ENCODE assay signal across 15 cellular contexts in genomic region chr6:28371706-28372451, GRCh38. TPM values are rescaled to one million over a fixed set of nuclear protein-coding genes. Genes with fewer than 3 reads are reported as not detected.
DNase-seq lines count a peak whose midpoint lies in the region; ATAC-seq and TF ChIP-seq lines count a peak whose summit lies in the region.
"Had no signal": no experiment of that assay in that cellular context is flagged by ENCODE, and none has a peak within 500 bp of the region (broad histone marks: within the 10 kb centered on the region; RNA-seq: fewer than 3 reads in every experiment).

No MANE protein-coding gene starts in this region.

- TF ChIP-seq CTCF in CD8-positive, alpha-beta T cell (IDR thresholded peaks at IDR 0.05) = no peak

- peaks cover 15% of the 10 kb centered on the region for H3K4me1 Mint-ChIP-seq in memory B cell
- no peaks in the 10 kb centered on the region for H3K4me1 Mint-ChIP-seq in CD8-positive, alpha-beta T cell (ENCODE audit: low read depth)
- H3K4me1 Mint-ChIP-seq in activated T-cell treated with anti-CD3 and anti-CD28 coated beads, Interleukin-2, amount 50 U/mL, for 72 hours (ENCODE audit: low read depth) = no peaks in the 10 kb centered on the region
- no peaks in the 10 kb centered on the region for H3K4me1 Mint-ChIP-seq in activated naive CD4-positive, alpha-beta T cell treated with anti-CD3 and anti-CD28 coated beads for 36 hours (ENCODE audit: low read depth)
- H3K4me1 Mint-ChIP-seq: activated CD4-positive, alpha-beta memory T cell treated with anti-CD3 and anti-CD28 coated beads, Interleukin-2, amount 10 ng/mL, durations not matched to agents 7 days and 5 days; immature natural killer cell had no signal

- H3K36me3 ChIP-seq in CD8-positive, alpha-beta T cell (ENCODE audit: insufficient read depth, low read length) = no peaks in the 10 kb centered on the region

- CTCF ChIA-PET in CD8-positive, alpha-beta T cell (lab: Charles Lee) = interaction anchor here (0.6 to 1.3 kb wide), 4 partner anchors 16 to 114 kb away, joined by 3 to 6 read pairs (median 4); no protein-coding TSS in a partner anchor
- CTCF ChIA-PET in activated naive CD4-positive, alpha-beta T cell treated with anti-CD3 and anti-CD28 coated beads for 36 hours (lab: Charles Lee) = interaction anchor here (0.6 to 1.6 kb wide), 3 partner anchors 15 to 482 kb away, joined by 3 to 7 read pairs (median 3); a partner anchor contains a TSS

- peaks cover 6% of the 10 kb centered on the region for H3K36me3 Mint-ChIP-seq in memory B cell
- H3K36me3 Mint-ChIP-seq in CD8-positive, alpha-beta T cell = peaks cover 14% of the 10 kb centered on the region
- H3K36me3 Mint-ChIP-seq in activated T-cell treated with anti-CD3 and anti-CD28 coated beads, Interleukin-2, amount 50 U/mL, for 72 hours (ENCODE audit: insufficient read depth in 2 of 2) = no peaks in the 10 kb centered on the region
- peaks cover 4% of the 10 kb centered on the region for H3K36me3 Mint-ChIP-seq in activated naive CD4-positive, alpha-beta T cell treated with anti-CD3 and anti-CD28 coated beads for 36 hours (ENCODE audit: low read depth)

- POLR2A ChIA-PET in CD8-positive, alpha-beta T cell (lab: Charles Lee) = interaction anchor here (0.7 kb wide), 1 partner anchor 875 kb away, joined by 3 read pairs; no protein-coding TSS in a partner anchor

- no peaks in the 10 kb centered on the region for H3K4me1 ChIP-seq in CD8-positive, alpha-beta T cell (ENCODE audit: insufficient read depth, low read length)

- H3K27ac ChIP-seq in CD8-positive, alpha-beta T cell (ENCODE audit: low read depth, low read length) = no peak overlapping the region

- intact Hi-C loops in CD8-positive, alpha-beta T cell (cut with DNase I, micrococcal nuclease) = no loop called here
- intact Hi-C loops in activated naive CD4-positive, alpha-beta T cell treated with anti-CD3 and anti-CD28 coated beads for 36 hours (cut with micrococcal nuclease) = no loop called here

- no peaks in the 10 kb centered on the region for H3K9me3 Mint-ChIP-seq in memory B cell
- no peaks in the 10 kb centered on the region for H3K9me3 Mint-ChIP-seq in CD8-positive, alpha-beta T cell
- H3K9me3 Mint-ChIP-seq in activated T-cell treated with anti-CD3 and anti-CD28 coated beads, Interleukin-2, amount 50 U/mL, for 72 hours = no peaks in the 10 kb centered on the region
- H3K9me3 Mint-ChIP-seq in activated naive CD4-positive, alpha-beta T cell treated with anti-CD3 and anti-CD28 coated beads for 36 hours = no peaks in the 10 kb centered on the region
- H3K9me3 Mint-ChIP-seq: activated CD4-positive, alpha-beta memory T cell treated with anti-CD3 and anti-CD28 coated beads, Interleukin-2, amount 10 ng/mL, durations not matched to agents 7 days and 5 days; CD14-positive monocyte; immature natural killer cell had no signal

- H3K9me3 ChIP-seq in CD8-positive, alpha-beta T cell (ENCODE audit: low read length) = no peaks in the 10 kb centered on the region

- peak overlapping the region; percentile 53 for H3K27ac Mint-ChIP-seq in memory B cell
- no peak overlapping the region for H3K27ac Mint-ChIP-seq in CD8-positive, alpha-beta T cell
- H3K27ac Mint-ChIP-seq in activated T-cell treated with anti-CD3 and anti-CD28 coated beads, Interleukin-2, amount 50 U/mL, for 72 hours = no peak overlapping the region
- no peak overlapping the region for H3K27ac Mint-ChIP-seq in activated naive CD4-positive, alpha-beta T cell treated with anti-CD3 and anti-CD28 coated beads for 36 hours
- H3K27ac Mint-ChIP-seq: activated CD4-positive, alpha-beta memory T cell treated with anti-CD3 and anti-CD28 coated beads, Interleukin-2, amount 10 ng/mL, durations not matched to agents 7 days and 5 days; CD14-positive monocyte; immature natural killer cell had no signal

- no peak overlapping the region for H3K4me3 Mint-ChIP-seq in memory B cell
- no peak overlapping the region for H3K4me3 Mint-ChIP-seq in CD8-positive, alpha-beta T cell
- H3K4me3 Mint-ChIP-seq in activated T-cell treated with anti-CD3 and anti-CD28 coated beads, Interleukin-2, amount 50 U/mL, for 72 hours = no peak overlapping the region
- H3K4me3 Mint-ChIP-seq in activated naive CD4-positive, alpha-beta T cell treated with anti-CD3 and anti-CD28 coated beads for 36 hours = no peak overlapping the region
- H3K4me3 Mint-ChIP-seq: activated CD4-positive, alpha-beta memory T cell treated with anti-CD3 and anti-CD28 coated beads, Interleukin-2, amount 10 ng/mL, durations not matched to agents 7 days and 5 days; CD14-positive monocyte; immature natural killer cell had no signal

- no peaks in the 10 kb centered on the region for H3K27me3 ChIP-seq in CD8-positive, alpha-beta T cell (ENCODE audit: insufficient read depth, low read length)

- no peak overlapping the region for H3K4me3 ChIP-seq in CD8-positive, alpha-beta T cell (ENCODE audit: low read depth, low read length)

- DNase-seq in memory B cell (ENCODE audit: low spot score in 2 of 2) (no peak), NK-92 (lab: John Stamatoyannopoulos, UW; ENCODE audit: unreplicated experiment) (no peak)
- DNase-seq in CD8-positive, alpha-beta T cell = no peak
- DNase-seq in activated T-cell treated with anti-CD3 and anti-CD28 coated beads, Interleukin-2, amount 50 U/mL, for 72 hours = no peak
- no peak for DNase-seq in activated naive CD4-positive, alpha-beta T cell treated with anti-CD3 and anti-CD28 coated beads for 36 hours
- DNase-seq: activated CD4-positive, alpha-beta memory T cell treated with anti-CD3 and anti-CD28 coated beads, Interleukin-2, amount 10 ng/mL, durations not matched to agents 7 days and 5 days; activated naive CD4-positive, alpha-beta T cell treated with anti-CD3 and anti-CD28 coated beads, Interleukin-2, amount 50 U/mL, for 16 hours; caudate nucleus; immature natural killer cell; NCI-H2171 treated with DMSO at 0.1 percent for 48 hours; T-helper 2 cell had no signal

- no peaks in the 10 kb centered on the region for H3K27me3 Mint-ChIP-seq in memory B cell
- H3K27me3 Mint-ChIP-seq in CD8-positive, alpha-beta T cell (ENCODE audit: low read depth) = no peaks in the 10 kb centered on the region
- no peaks in the 10 kb centered on the region for H3K27me3 Mint-ChIP-seq in activated T-cell treated with anti-CD3 and anti-CD28 coated beads, Interleukin-2, amount 50 U/mL, for 72 hours (ENCODE audit: low read depth)
- no peaks in the 10 kb centered on the region for H3K27me3 Mint-ChIP-seq in activated naive CD4-positive, alpha-beta T cell treated with anti-CD3 and anti-CD28 coated beads for 36 hours (ENCODE audit: low read depth)
- H3K27me3 Mint-ChIP-seq: activated CD4-positive, alpha-beta memory T cell treated with anti-CD3 and anti-CD28 coated beads, Interleukin-2, amount 10 ng/mL, durations not matched to agents 7 days and 5 days had no signal

- ATAC-seq in GM18517 (IDR thresholded peaks at IDR 0.05; ENCODE audit: unreplicated experiment) = peak; percentile 69
- ATAC-seq in GM21825 (IDR thresholded peaks at IDR 0.05; ENCODE audit: unreplicated experiment) = peak; percentile 67
- peak; percentile 53 for ATAC-seq in HG03520 (IDR thresholded peaks at IDR 0.05; ENCODE audit: unreplicated experiment)
- ATAC-seq in memory B cell (ENCODE audit: low read depth) = peak; percentile 80
- no peak for ATAC-seq in CD8-positive, alpha-beta T cell
- no peak for ATAC-seq in activated T-cell treated with anti-CD3 and anti-CD28 coated beads, Interleukin-2, amount 50 U/mL, for 72 hours (replicated peaks in 1 of 2)

RNA-seq across cellular contexts. Expression of gene ZKSCAN3, which starts 22.1 kb away (rescaled TPM):
- under 1 TPM; 0.61 to 0.68 TPM for total RNA-seq in CD8-positive, alpha-beta T cell
- total RNA-seq in activated T-cell treated with anti-CD3 and anti-CD28 coated beads, Interleukin-2, amount 50 U/mL, for 72 hours = 1 to 10 TPM; 3.3 to 5.2 TPM
- 1 to 10 TPM; 1.3 TPM for total RNA-seq in activated naive CD4-positive, alpha-beta T cell treated with anti-CD3 and anti-CD28 coated beads for 36 hours

RNA-seq across cellular contexts. Expression of gene ZSCAN12, which starts 27.7 kb away (rescaled TPM):
- total RNA-seq in CD8-positive, alpha-beta T cell = 1 to 10 TPM; 2.8 to 3.0 TPM
- total RNA-seq in activated T-cell treated with anti-CD3 and anti-CD28 coated beads, Interleukin-2, amount 50 U/mL, for 72 hours = 1 to 10 TPM; 5.6 to 6.4 TPM
- total RNA-seq in activated naive CD4-positive, alpha-beta T cell treated with anti-CD3 and anti-CD28 coated beads for 36 hours = 1 to 10 TPM; 4.4 to 4.7 TPM

RNA-seq across cellular contexts. Expression of gene ZSCAN31, which starts 35.9 kb away (rescaled TPM):
- total RNA-seq in CD8-positive, alpha-beta T cell = 1 to 10 TPM; 1.4 to 1.9 TPM
- total RNA-seq in activated T-cell treated with anti-CD3 and anti-CD28 coated beads, Interleukin-2, amount 50 U/mL, for 72 hours = 1 to 10 TPM; 1.5 to 2.1 TPM
- total RNA-seq in activated naive CD4-positive, alpha-beta T cell treated with anti-CD3 and anti-CD28 coated beads for 36 hours = under 1 TPM; 0.62 to 0.89 TPM

Comparison
In these comparisons a context has a peak if more than half of its experiments do, and no peak if none do; other contexts are left out.
1. ATAC-seq: peak in GM18517 (single experiment), GM21825 (single experiment), HG03520 (single experiment) and memory B cell (single experiment); none in CD8-positive, alpha-beta T cell (single experiment) and activated T-cell treated with anti-CD3 and anti-CD28 coated beads, Interleukin-2, amount 50 U/mL, for 72 hours (0 of 2).